18 cellular contexts compared by ENCODE assay signal in the genomic region with DNA sequence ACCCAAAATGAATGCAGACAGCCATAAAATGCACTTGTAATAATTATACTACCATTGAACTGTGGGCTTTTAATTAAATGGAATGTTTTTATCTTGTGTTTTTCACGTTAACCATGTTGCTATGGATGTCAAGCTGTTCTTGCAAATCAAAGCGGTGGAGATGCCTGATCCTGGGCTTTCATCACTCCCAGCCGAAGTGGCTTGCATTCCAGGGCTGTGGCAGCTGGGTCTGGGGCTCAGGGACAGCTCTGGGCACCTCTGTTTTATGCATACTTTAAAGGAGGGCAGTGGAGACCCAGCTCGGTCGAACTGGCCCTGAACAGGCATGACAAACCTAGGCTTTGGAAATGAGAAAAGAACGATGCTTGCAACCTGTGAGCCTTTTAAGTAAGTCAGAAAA.
"Had no signal": no experiment of that assay in that cellular context is flagged by ENCODE, and none has a peak within 500 bp of the region (broad histone marks: within the 10 kb centered on the region; RNA-seq: fewer than 3 reads in every experiment).

No MANE protein-coding gene starts in this region.

- H3K9me3 Mint-ChIP-seq: activated CD4-positive, alpha-beta T cell treated with anti-CD3 and anti-CD28 coated beads, Interleukin-2, amount 10 ng/mL, durations not matched to agents 24 days and 14 days; activated naive CD4-positive, alpha-beta T cell treated with anti-CD3 and anti-CD28 coated beads, Interleukin-2, amount 50 U/mL, for 72 hours had no signal

- DNase-seq: activated CD4-positive, alpha-beta T cell treated with anti-CD3 and anti-CD28 coated beads, Interleukin-2, amount 10 ng/mL, durations not matched to agents 24 days and 14 days; activated CD4-positive, CD25-positive, alpha-beta regulatory T cell; activated CD8-positive, alpha-beta memory T cell treated with anti-CD3 and anti-CD28 coated beads, Interleukin-2, amount 50 U/mL, for 48 hours; activated gamma-delta T cell; activated T-cell treated with anti-CD3 and anti-CD28 coated beads, Interleukin-2, amount 50 U/mL, for 72 hours; body of pancreas; central memory CD4-positive, alpha-beta T cell; colonic mucosa; lower lobe of right lung; midbrain; stimulated activated CD4-positive, alpha-beta T cell treated with anti-CD3 and anti-CD28 coated beads, Interleukin-12 subunit alpha, Interleukin-12 subunit beta, amount 100 ng/mL, for 4 hours; stimulated activated CD4-positive, alpha-beta T cell treated with anti-CD3 and anti-CD28 coated beads, Interleukin-2, amount 100 ng/mL, for 24 hours; T-helper 2 cell had no signal

- H3K4me3 Mint-ChIP-seq: activated CD4-positive, alpha-beta T cell treated with anti-CD3 and anti-CD28 coated beads, Interleukin-2, amount 10 ng/mL, durations not matched to agents 24 days and 14 days; activated T-cell treated with anti-CD3 and anti-CD28 coated beads, Interleukin-2, amount 50 U/mL, for 72 hours had no signal

- H3K4me1 ChIP-seq: body of pancreas, colonic mucosa, esophagus muscularis mucosa, lower lobe of right lung, parathyroid adenoma had no signal

- ATAC-seq: activated naive CD4-positive, alpha-beta T cell treated with anti-CD3 and anti-CD28 coated beads, Interleukin-2, amount 50 U/mL, for 72 hours; activated T-cell treated with anti-CD3 and anti-CD28 coated beads, Interleukin-2, amount 50 U/mL, for 72 hours; body of pancreas; lower lobe of right lung had no signal

- H2AFZ ChIP-seq: hepatocyte, parathyroid adenoma had no signal

- H3K9me3 ChIP-seq: body of pancreas, colonic mucosa, esophagus muscularis mucosa, thoracic aorta had no signal

- H3K79me2 ChIP-seq: hepatocyte, parathyroid adenoma had no signal

- H3K9ac ChIP-seq: parathyroid adenoma had no signal

- H3K4me1 Mint-ChIP-seq: activated CD4-positive, alpha-beta T cell treated with anti-CD3 and anti-CD28 coated beads, Interleukin-2, amount 10 ng/mL, durations not matched to agents 24 days and 14 days had no signal

- H3K4me2 ChIP-seq: hepatocyte had no signal

- H3K27ac ChIP-seq: body of pancreas, colonic mucosa, esophagus muscularis mucosa, hepatocyte, lower lobe of right lung, parathyroid adenoma, thoracic aorta had no signal

- H3K36me3 Mint-ChIP-seq: activated naive CD4-positive, alpha-beta T cell treated with anti-CD3 and anti-CD28 coated beads, Interleukin-2, amount 50 U/mL, for 72 hours had no signal

- H3K27me3 ChIP-seq: body of pancreas, colonic mucosa, esophagus muscularis mucosa, hepatocyte had no signal

- H3K27me3 Mint-ChIP-seq: activated CD4-positive, alpha-beta T cell treated with anti-CD3 and anti-CD28 coated beads, Interleukin-2, amount 10 ng/mL, durations not matched to agents 24 days and 14 days had no signal

- H3K27ac Mint-ChIP-seq: activated CD4-positive, alpha-beta T cell treated with anti-CD3 and anti-CD28 coated beads, Interleukin-2, amount 10 ng/mL, durations not matched to agents 24 days and 14 days; activated naive CD4-positive, alpha-beta T cell treated with anti-CD3 and anti-CD28 coated beads, Interleukin-2, amount 50 U/mL, for 72 hours; activated T-cell treated with anti-CD3 and anti-CD28 coated beads, Interleukin-2, amount 50 U/mL, for 72 hours had no signal
